Comparison of ENCODE assay signal across 1 cellular context in genomic region chr17:80414803-80415625, GRCh38.
TF ChIP-seq lines count a peak whose summit lies in the region.

ENDOV (plus strand) TSS chr17:80415167; CDS start chr17:80415195, 28 bp downstream.

TF ChIP-seq in K562, 482 proteins besides CTCF, POLR2A, EP300 and RAD21 (continued from another document and continues in another):
- TF ChIP-seq DLX4 (CRISPR knock-in tag; IDR thresholded peaks at IDR 0.05), result no peak
- peak; percentile 46 for TF ChIP-seq TBP (optimal IDR thresholded peaks at IDR 0.05; ENCODE audit: low read depth, low read length)
- peak; percentile 16; the same call in 1 of the 2 replicates for TF ChIP-seq JUN (IDR thresholded peaks at IDR 0.05; ENCODE audit: borderline replicate concordance, low read depth, low read length)
- no peak for TF ChIP-seq JUN (CRISPR knock-in tag; IDR thresholded peaks at IDR 0.05; ENCODE audit: borderline replicate concordance)
- TF ChIP-seq MEF2A (IDR thresholded peaks at IDR 0.05; ENCODE audit: control insufficient read depth, low read depth, low read length), result no peak
- TF ChIP-seq KDM4B (IDR thresholded peaks at IDR 0.05; ENCODE audit: borderline replicate concordance in 2 of 2, low read depth in 1 of 2), result peak in 1 of 2 experiments; percentile 60; a peak in 2 of 4 replicates
- no peak; the same call in 1 of the 2 replicates for TF ChIP-seq ZNF274 (IDR thresholded peaks at IDR 0.05; ENCODE audit: borderline replicate concordance, low read depth, low read length)
- TF ChIP-seq PYGO2 (tag; IDR thresholded peaks at IDR 0.05), result no peak
- TF ChIP-seq MXI1 (IDR thresholded peaks at IDR 0.05; ENCODE audit: low read depth, low read length), result peak; percentile 84
- no peak for TF ChIP-seq RREB1 (CRISPR knock-in tag; IDR thresholded peaks at IDR 0.05)
- TF ChIP-seq NR2C2 (CRISPR knock-in tag; IDR thresholded peaks at IDR 0.05), result no peak
- peak; percentile 80 for TF ChIP-seq NR2C2 (tag; IDR thresholded peaks at IDR 0.05)
- TF ChIP-seq CREB3L1 (IDR thresholded peaks at IDR 0.05; ENCODE audit: borderline replicate concordance, low read depth), result peak; percentile 78
- peak; percentile 90 for TF ChIP-seq ATF7 (IDR thresholded peaks at IDR 0.05)
- TF ChIP-seq HINFP (tag; conservative IDR thresholded peaks at IDR 0.05; ENCODE audit: low read depth), result no peak
- TF ChIP-seq TEAD1 (CRISPR knock-in tag; IDR thresholded peaks at IDR 0.05), result peak in 1 of 2 experiments; percentile 86; a peak in 1 of 4 replicates
- TF ChIP-seq RBBP5 (IDR thresholded peaks at IDR 0.05; ENCODE audit: borderline replicate concordance, insufficient read depth, low read length, poor library complexity, severe bottlenecking), result peak; percentile 82
- no peak for TF ChIP-seq THAP12 (CRISPR knock-in tag; IDR thresholded peaks at IDR 0.05)
- TF ChIP-seq REST (CRISPR knock-in tag; IDR thresholded peaks at IDR 0.05; ENCODE audit: low read depth), result 0 out of 2 replicates have a peak, but pooled peaks have one; percentile 27
- TF ChIP-seq TCF15 (CRISPR knock-in tag; IDR thresholded peaks at IDR 0.05), result no peak
- TF ChIP-seq RBM34 (IDR thresholded peaks at IDR 0.05; ENCODE audit: borderline replicate concordance, insufficient read depth, low read length), result 0 out of 2 replicates have a peak, but pooled peaks have one; percentile 83
- 0 out of 4 replicates have a peak, but pooled peaks of 1 of the 2 experiments have one; percentile 42 for TF ChIP-seq ZNF639 (CRISPR knock-in tag; conservative IDR thresholded peaks at IDR 0.05 in 1 of 2, IDR thresholded peaks at IDR 0.05 in 1 of 2)
- 0 out of 2 replicates have a peak, but pooled peaks have one; percentile 17 for TF ChIP-seq MYC (IDR thresholded peaks at IDR 0.05; ENCODE audit: low read depth, low read length)
- TF ChIP-seq MYC (CRISPR knock-in tag; IDR thresholded peaks at IDR 0.05; ENCODE audit: borderline replicate concordance, low read depth), result no peak
- 0 out of 2 replicates have a peak, but pooled peaks have one; percentile 7 for TF ChIP-seq ZNF583 (CRISPR knock-in tag; IDR thresholded peaks at IDR 0.05)
- no peak for TF ChIP-seq SNIP1 (IDR thresholded peaks at IDR 0.05; ENCODE audit: low read depth)
- 0 out of 2 replicates have a peak, but pooled peaks have one; percentile 30 for TF ChIP-seq RNF2 (IDR thresholded peaks at IDR 0.05)
- TF ChIP-seq ZNF766 (CRISPR knock-in tag; conservative IDR thresholded peaks at IDR 0.05), result no peak
